ENCODE assay signal across 36 cellular contexts in genomic region chr12:28054583-28054982, GRCh38.
"Had no signal": no experiment of that assay in that cellular context is flagged by ENCODE, and none has a peak within 500 bp of the region (broad histone marks: within the 10 kb centered on the region; RNA-seq: fewer than 3 reads in every experiment).

No MANE protein-coding gene starts in this region.

- H3K9me3 Mint-ChIP-seq: activated B cell treated with CpG ODN at 0.5 μM for 24 hours; activated CD4-positive, alpha-beta memory T cell treated with anti-CD3 and anti-CD28 coated beads for 36 hours; activated CD4-positive, alpha-beta T cell treated with anti-CD3 and anti-CD28 coated beads, Interleukin-2, amount 10 ng/mL, durations not matched to agents 24 days and 14 days; activated CD8-positive, alpha-beta T cell treated with anti-CD3 and anti-CD28 coated beads for 36 hours; activated naive CD4-positive, alpha-beta T cell treated with anti-CD3 and anti-CD28 coated beads for 36 hours; activated naive CD4-positive, alpha-beta T cell treated with anti-CD3 and anti-CD28 coated beads, Interleukin-2, amount 50 U/mL, for 72 hours; activated naive CD8-positive, alpha-beta T cell treated with anti-CD3 and anti-CD28 coated beads for 36 hours; activated T-cell treated with anti-CD3 and anti-CD28 coated beads, Interleukin-2, amount 50 U/mL, for 4 hours; activated T-cell treated with anti-CD3 and anti-CD28 coated beads, Interleukin-2, amount 50 U/mL, for 72 hours; activated T-helper 1 cell treated with anti-CD3 and anti-CD28 coated beads, Interleukin-12 subunit alpha, Interleukin-12 subunit beta, Interleukin-2, Interleukin-4 antibody, amounts not matched to agents 30 ng/mL and 10 ng/mL and 1 ng/mL, durations not matched to agents 14 hours and 24 hours and 36 hours; activated T-helper 17 cell treated with anti-CD3 and anti-CD28 coated beads, Interleukin-2, amount 50 U/mL, for 72 hours; T-helper 1 cell treated with Interleukin-12 subunit alpha and Interleukin-12 subunit beta and Interleukin-4 antibody, amounts not matched to agents 30 μg/mL and 1 μg/mL, for 36 hours; T-helper 2 cell treated with Interferon-gamma antibody and Interleukin-4, amounts not matched to agents 5 μg/mL and 100 μg/mL, for 36 hours had no signal

- DNase-seq: activated B cell treated with CpG ODN at 0.5 μM for 24 hours; activated CD4-positive, alpha-beta memory T cell treated with anti-CD3 and anti-CD28 coated beads for 36 hours; activated CD4-positive, alpha-beta T cell treated with anti-CD3 and anti-CD28 coated beads for 4 hours; activated CD4-positive, alpha-beta T cell treated with anti-CD3 and anti-CD28 coated beads, Interleukin-2, amount 10 ng/mL, durations not matched to agents 24 days and 14 days; activated CD4-positive, alpha-beta T cell treated with anti-CD3 and anti-CD28 coated beads, Interleukin-2, amount 50 U/mL, for 1 hour; activated CD4-positive, alpha-beta T cell treated with anti-CD3 and anti-CD28 coated beads, Interleukin-2, amount 50 U/mL, for 4 hours; activated CD4-positive, CD25-positive, alpha-beta regulatory T cell treated with anti-CD3 and anti-CD28 coated beads, Interleukin-2, amount 50 U/mL, for 72 hours; activated CD8-positive, alpha-beta memory T cell treated with anti-CD3 and anti-CD28 coated beads, Interleukin-2, amount 50 U/mL, for 4 hours; activated CD8-positive, alpha-beta T cell treated with anti-CD3 and anti-CD28 coated beads for 36 hours; activated effector memory CD4-positive, alpha-beta T cell treated with anti-CD3 and anti-CD28 coated beads, Interleukin-2, amount 50 U/mL, for 16 hours; activated gamma-delta T cell treated with Interleukin-2 at 50 U/mL for 16 hours; activated naive CD4-positive, alpha-beta T cell; activated naive CD4-positive, alpha-beta T cell treated with anti-CD3 and anti-CD28 coated beads for 36 hours; activated naive CD4-positive, alpha-beta T cell treated with anti-CD3 and anti-CD28 coated beads, Interleukin-2, amount 50 U/mL, for 16 hours; activated naive CD8-positive, alpha-beta T cell treated with anti-CD3 and anti-CD28 coated beads for 36 hours; activated T-cell treated with anti-CD3 and anti-CD28 coated beads for 4 hours; activated T-cell treated with anti-CD3 and anti-CD28 coated beads, Interleukin-2, amount 50 U/mL, for 1 hour; activated T-cell treated with anti-CD3 and anti-CD28 coated beads, Interleukin-2, amount 50 U/mL, for 4 hours; activated T-cell treated with anti-CD3 and anti-CD28 coated beads, Interleukin-2, amount 50 U/mL, for 72 hours; adrenal gland; amniotic stem cell; aorta; body of pancreas; brain microvascular endothelial cell; central memory CD4-positive, alpha-beta T cell; T-helper 2 cell; T-helper 9 cell had no signal

- H3K4me1 ChIP-seq: adrenal gland, breast epithelium had no signal

- H3K4me3 ChIP-seq: adrenal gland, body of pancreas, breast epithelium had no signal

- FAIRE-seq: astrocyte, TTC549 had no signal

- H3K9me3 ChIP-seq: adrenal gland, body of pancreas, breast epithelium had no signal

- ATAC-seq: activated CD8-positive, alpha-beta T cell treated with anti-CD3 and anti-CD28 coated beads for 36 hours; activated naive CD4-positive, alpha-beta T cell treated with anti-CD3 and anti-CD28 coated beads, Interleukin-2, amount 50 U/mL, for 72 hours; activated T-cell treated with anti-CD3 and anti-CD28 coated beads, Interleukin-2, amount 50 U/mL, for 4 hours; activated T-cell treated with anti-CD3 and anti-CD28 coated beads, Interleukin-2, amount 50 U/mL, for 72 hours; activated T-helper 17 cell treated with anti-CD3 and anti-CD28 coated beads, Interleukin-2, amount 50 U/mL, for 72 hours; body of pancreas had no signal

- H3K27ac ChIP-seq: adrenal gland, body of pancreas, brain microvascular endothelial cell, breast epithelium, VCaP had no signal

- H3K27me3 ChIP-seq: adrenal gland, body of pancreas, brain microvascular endothelial cell, breast epithelium had no signal

- H3K4me1 Mint-ChIP-seq: activated B cell treated with CpG ODN at 0.5 μM for 24 hours; activated CD4-positive, alpha-beta T cell treated with anti-CD3 and anti-CD28 coated beads, Interleukin-2, amount 10 ng/mL, durations not matched to agents 24 days and 14 days; activated naive CD8-positive, alpha-beta T cell treated with anti-CD3 and anti-CD28 coated beads for 36 hours had no signal

- H3K27ac Mint-ChIP-seq: activated B cell treated with CpG ODN at 0.5 μM for 24 hours; activated CD4-positive, alpha-beta memory T cell treated with anti-CD3 and anti-CD28 coated beads for 36 hours; activated CD4-positive, alpha-beta T cell treated with anti-CD3 and anti-CD28 coated beads, Interleukin-2, amount 10 ng/mL, durations not matched to agents 24 days and 14 days; activated CD8-positive, alpha-beta T cell treated with anti-CD3 and anti-CD28 coated beads for 36 hours; activated naive CD4-positive, alpha-beta T cell treated with anti-CD3 and anti-CD28 coated beads for 36 hours; activated naive CD4-positive, alpha-beta T cell treated with anti-CD3 and anti-CD28 coated beads, Interleukin-2, amount 50 U/mL, for 72 hours; activated naive CD8-positive, alpha-beta T cell treated with anti-CD3 and anti-CD28 coated beads for 36 hours; activated T-cell treated with anti-CD3 and anti-CD28 coated beads, Interleukin-2, amount 50 U/mL, for 72 hours; activated T-helper 1 cell treated with anti-CD3 and anti-CD28 coated beads, Interleukin-12 subunit alpha, Interleukin-12 subunit beta, Interleukin-2, Interleukin-4 antibody, amounts not matched to agents 30 ng/mL and 10 ng/mL and 1 ng/mL, durations not matched to agents 14 hours and 24 hours and 36 hours; activated T-helper 17 cell treated with anti-CD3 and anti-CD28 coated beads, Interleukin-2, amount 50 U/mL, for 72 hours; T-helper 1 cell treated with Interleukin-12 subunit alpha and Interleukin-12 subunit beta and Interleukin-4 antibody, amounts not matched to agents 30 μg/mL and 1 μg/mL, for 36 hours; T-helper 2 cell treated with Interferon-gamma antibody and Interleukin-4, amounts not matched to agents 5 μg/mL and 100 μg/mL, for 36 hours had no signal

- H3K27me3 Mint-ChIP-seq: activated B cell treated with CpG ODN at 0.5 μM for 24 hours; activated naive CD8-positive, alpha-beta T cell treated with anti-CD3 and anti-CD28 coated beads for 36 hours; activated T-helper 17 cell treated with anti-CD3 and anti-CD28 coated beads, Interleukin-2, amount 50 U/mL, for 72 hours had no signal

- H3K4me3 Mint-ChIP-seq: activated B cell treated with CpG ODN at 0.5 μM for 24 hours; activated CD4-positive, alpha-beta memory T cell treated with anti-CD3 and anti-CD28 coated beads for 36 hours; activated CD4-positive, alpha-beta T cell treated with anti-CD3 and anti-CD28 coated beads, Interleukin-2, amount 10 ng/mL, durations not matched to agents 24 days and 14 days; activated CD8-positive, alpha-beta T cell treated with anti-CD3 and anti-CD28 coated beads for 36 hours; activated naive CD4-positive, alpha-beta T cell treated with anti-CD3 and anti-CD28 coated beads for 36 hours; activated naive CD8-positive, alpha-beta T cell treated with anti-CD3 and anti-CD28 coated beads for 36 hours; activated T-cell treated with anti-CD3 and anti-CD28 coated beads, Interleukin-2, amount 50 U/mL, for 4 hours; activated T-cell treated with anti-CD3 and anti-CD28 coated beads, Interleukin-2, amount 50 U/mL, for 72 hours; activated T-helper 1 cell treated with anti-CD3 and anti-CD28 coated beads, Interleukin-12 subunit alpha, Interleukin-12 subunit beta, Interleukin-2, Interleukin-4 antibody, amounts not matched to agents 30 ng/mL and 10 ng/mL and 1 ng/mL, durations not matched to agents 14 hours and 24 hours and 36 hours; activated T-helper 17 cell treated with anti-CD3 and anti-CD28 coated beads, Interleukin-2, amount 50 U/mL, for 72 hours; T-helper 1 cell treated with Interleukin-12 subunit alpha and Interleukin-12 subunit beta and Interleukin-4 antibody, amounts not matched to agents 30 μg/mL and 1 μg/mL, for 36 hours; T-helper 2 cell treated with Interferon-gamma antibody and Interleukin-4, amounts not matched to agents 5 μg/mL and 100 μg/mL, for 36 hours had no signal

- H3K36me3 Mint-ChIP-seq: activated CD4-positive, alpha-beta memory T cell treated with anti-CD3 and anti-CD28 coated beads for 36 hours; activated naive CD4-positive, alpha-beta T cell treated with anti-CD3 and anti-CD28 coated beads, Interleukin-2, amount 50 U/mL, for 72 hours; activated naive CD8-positive, alpha-beta T cell treated with anti-CD3 and anti-CD28 coated beads for 36 hours had no signal

- H3K36me3 ChIP-seq: adrenal gland, brain microvascular endothelial cell, breast epithelium had no signal
